Comparison of ENCODE assay signal across 9 cellular contexts in the genomic region with DNA sequence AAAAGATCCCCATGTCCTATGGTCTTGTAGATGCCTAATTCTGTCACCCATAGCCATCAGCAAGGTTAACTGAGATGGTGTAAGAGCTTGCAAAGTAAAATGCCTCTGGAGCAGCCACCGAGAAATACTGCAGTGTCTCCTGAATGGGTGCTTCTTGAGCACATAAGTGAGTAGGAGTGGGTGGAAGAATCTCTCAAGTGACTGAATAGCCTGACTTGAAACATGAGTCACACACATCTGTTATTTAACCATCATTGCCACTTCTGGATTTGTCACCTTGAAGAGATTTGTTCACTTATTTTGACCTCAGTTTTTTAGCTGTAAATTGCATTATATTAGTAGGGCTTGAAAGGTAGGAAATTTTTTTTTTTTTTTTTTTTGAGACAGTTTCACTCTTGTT. TPM values are rescaled to one million over a fixed set of nuclear protein-coding genes. Genes with fewer than 3 reads are reported as not detected.
DNase-seq lines count a peak whose midpoint lies in the region; ATAC-seq, FAIRE-seq and TF ChIP-seq lines count a peak whose summit lies in the region.
"Had no signal": no experiment of that assay in that cellular context is flagged by ENCODE, and none has a peak within 500 bp of the region (broad histone marks: within the 10 kb centered on the region; RNA-seq: fewer than 3 reads in every experiment).

No MANE protein-coding gene starts in this region.

- no peaks in the 10 kb centered on the region for H3K27me3 ChIP-seq in CD4-positive, CD25-positive, alpha-beta regulatory T cell (ENCODE audit: control insufficient read depth, insufficient read depth, low read length)
- H3K27me3 ChIP-seq in HCT116 (ENCODE audit: insufficient read depth, low read length) = no peaks in the 10 kb centered on the region
- no peaks in the 10 kb centered on the region for H3K27me3 ChIP-seq in astrocyte (ENCODE audit: insufficient read depth, low read length)
- no peaks in the 10 kb centered on the region for H3K27me3 ChIP-seq in mesendoderm (ENCODE audit: insufficient read depth, low read length, poor library complexity)
- H3K27me3 ChIP-seq in uterus = no peaks in the 10 kb centered on the region

- intact Hi-C loops in HCT116 (cut with micrococcal nuclease) = loop anchor here (5.0 kb wide), 1 partner anchor 62 kb away; the partner anchor contains the start of gene ZNF430
- intact Hi-C loops in uterus (cut with DNase I; ENCODE audit: low total_unique reads) = no loop called here

- H3K4me1 ChIP-seq in CD4-positive, CD25-positive, alpha-beta regulatory T cell (ENCODE audit: control insufficient read depth, insufficient read depth, low read length, poor library complexity, severe bottlenecking) = peaks cover 4% of the 10 kb centered on the region
- H3K4me1 ChIP-seq in HCT116 (ENCODE audit: control insufficient read depth in 1 of 2, insufficient read depth in 2 of 2, low read length in 2 of 2) = peaks cover 5 to 17% of the 10 kb centered on the region in 2 experiments; a peak in 3 of 4 replicates
- H3K4me1 ChIP-seq in astrocyte (ENCODE audit: insufficient read depth, low read length) = peaks cover 3% of the 10 kb centered on the region
- no peaks in the 10 kb centered on the region for H3K4me1 ChIP-seq in mesendoderm (ENCODE audit: control insufficient read depth, low read depth, low read length)
- H3K4me1 ChIP-seq in uterus = no peaks in the 10 kb centered on the region

- no peaks in the 10 kb centered on the region for H3K9me2 ChIP-seq in HCT116 (ENCODE audit: insufficient read depth)

- no peak for TF ChIP-seq CTCF in HCT116 (IDR thresholded peaks at IDR 0.05 in 2 of 3, conservative IDR thresholded peaks at IDR 0.05 in 1 of 3; ENCODE audit: borderline replicate concordance in 1 of 3, insufficient read depth in 1 of 3, low read depth in 2 of 3, low read length in 2 of 3)
- no peak for TF ChIP-seq CTCF in astrocyte (IDR thresholded peaks at IDR 0.05; ENCODE audit: insufficient read depth, low read depth, low read length)
- TF ChIP-seq CTCF in uterus (IDR thresholded peaks at IDR 0.05) = no peak

- H3K9ac ChIP-seq in HCT116 (ENCODE audit: low read length) (no peak overlapping the region), astrocyte (ENCODE audit: low read length) (no peak overlapping the region), mesendoderm (ENCODE audit: low read length) (no peak overlapping the region)

- H3K79me2 ChIP-seq in HCT116 (ENCODE audit: insufficient read depth, low read length) (peaks cover 23% of the 10 kb centered on the region), astrocyte (ENCODE audit: insufficient read depth, low read length) (no peaks in the 10 kb centered on the region), mesendoderm (ENCODE audit: control insufficient read depth, insufficient read depth, low read length) (peaks cover 23% of the 10 kb centered on the region)

- H3K56ac ChIP-seq in mesendoderm (ENCODE audit: low read length) = no peak overlapping the region

- H3K4me3 ChIP-seq in CD4-positive, CD25-positive, alpha-beta regulatory T cell (ENCODE audit: low read depth, low read length) = no peak overlapping the region
- no peak overlapping the region for H3K4me3 ChIP-seq in HCT116 (replicated peaks in 1 of 2; ENCODE audit: low read depth in 1 of 2, low read length in 2 of 2)
- no peak overlapping the region for H3K4me3 ChIP-seq in astrocyte (ENCODE audit: insufficient read depth, low read depth, low read length)
- H3K4me3 ChIP-seq in mesendoderm (ENCODE audit: low read length) = no peak overlapping the region
- no peak overlapping the region for H3K4me3 ChIP-seq in uterus

- H3K79me1 ChIP-seq in mesendoderm (ENCODE audit: low read length) = peaks cover 4% of the 10 kb centered on the region

- peaks cover 6 to 39% (median 12%) of the 10 kb centered on the region in 4 donors for H3K4me1 Mint-ChIP-seq in CD4-positive, CD25-positive, alpha-beta regulatory T cell
- H3K4me1 Mint-ChIP-seq in astrocyte (ENCODE audit: low read depth, unreplicated experiment) = peaks cover 29% of the 10 kb centered on the region

- POLR2A ChIA-PET in HCT116 (lab: Charles Lee) = interaction anchor here (1.0 kb wide), 1 partner anchor 8 kb away, joined by 3 read pairs; no protein-coding TSS in a partner anchor

- no peak overlapping the region for H2AFZ ChIP-seq in HCT116 (ENCODE audit: low read depth, low read length, poor library complexity, severe bottlenecking)
- no peak overlapping the region for H2AFZ ChIP-seq in astrocyte (ENCODE audit: low read depth, low read length)

- H2AK5ac ChIP-seq in mesendoderm (ENCODE audit: low read length) = no peak overlapping the region

- H3K4me2 ChIP-seq in HCT116 (ENCODE audit: low read length) = peak overlapping the region; percentile 20; the same call in 1 of the 2 replicates
- H3K4me2 ChIP-seq in astrocyte (ENCODE audit: low read length) = no peak overlapping the region
- H3K4me2 ChIP-seq in mesendoderm (ENCODE audit: low read length) = no peak overlapping the region

- peaks cover 20% of the 10 kb centered on the region for H3K36me3 Mint-ChIP-seq in CD4-positive, CD25-positive, alpha-beta regulatory T cell
- peaks cover 15% of the 10 kb centered on the region for H3K36me3 Mint-ChIP-seq in astrocyte (ENCODE audit: low read depth, unreplicated experiment)

- H4K20me1 ChIP-seq in HCT116 (ENCODE audit: insufficient read depth) (no peaks in the 10 kb centered on the region), astrocyte (ENCODE audit: insufficient read depth, low read length) (no peaks in the 10 kb centered on the region)

- no peak overlapping the region for H2BK5ac ChIP-seq in mesendoderm (ENCODE audit: low read length)

- BruUV-seq in HCT116 (replicated peaks; lab: Mats Ljungman, UMichigan) = no TSS peak

- peak overlapping the region in 2 of 3 donors; percentile 71 to 99 for H3K27ac Mint-ChIP-seq in CD4-positive, CD25-positive, alpha-beta regulatory T cell
- H3K27ac Mint-ChIP-seq in astrocyte (ENCODE audit: unreplicated experiment) = peak overlapping the region; percentile 85

- CTCF ChIA-PET in HCT116 (lab: Charles Lee) = no interaction called here

- peak overlapping the region in 3 of 4 donors; percentile 24 to 89 (median 68) for H3K4me3 Mint-ChIP-seq in CD4-positive, CD25-positive, alpha-beta regulatory T cell
- peak overlapping the region; percentile 28 for H3K4me3 Mint-ChIP-seq in astrocyte (ENCODE audit: unreplicated experiment)

- no CpG with 5 or more reads among the region's 1 CpG for WGBS in mesendoderm (ENCODE audit: extremely low coverage, insufficient coverage, low lambda C conversion rate)

- RAD21 ChIA-PET in HCT116 (lab: Charles Lee; ENCODE audit: low non-redundant PET in 1 of 2, low total read pairs in 2 of 2, uncharacterized antibody in 2 of 2, unreplicated experiment in 2 of 2) = no interaction called here

- no peaks in the 10 kb centered on the region for H3K9me3 ChIP-seq in CD4-positive, CD25-positive, alpha-beta regulatory T cell (ENCODE audit: control insufficient read depth in 2 of 2, low read length in 2 of 2)
- H3K9me3 ChIP-seq in HCT116 (ENCODE audit: control insufficient read depth in 1 of 2, insufficient read depth in 1 of 2, low read depth in 1 of 2, low read length in 2 of 2) = no peaks in the 10 kb centered on the region
- no peaks in the 10 kb centered on the region for H3K9me3 ChIP-seq in astrocyte (ENCODE audit: insufficient read depth, low read depth, low read length)
- H3K9me3 ChIP-seq in uterus = no peaks in the 10 kb centered on the region

- peak in 1 of 3 donors; percentile 46 for DNase-seq in CD4-positive, CD25-positive, alpha-beta regulatory T cell
- DNase-seq in HCT116 (ENCODE audit: low read depth, low spot score) (no peak), astrocyte (ENCODE audit: low read depth) (peak; percentile 78), mesendoderm (peak; percentile 26), uterus (no peak), DMS153 (lab: John Stamatoyannopoulos, UW) (no peak)
- DNase-seq in activated effector memory CD4-positive, alpha-beta T cell treated with Interleukin-2 at 50 U/mL for 16 hours = no peak
- DNase-seq: NCI-H526 had no signal

- no peak overlapping the region for H2BK15ac ChIP-seq in mesendoderm (replicated peaks; ENCODE audit: low read depth)

- no peak overlapping the region for H2BK120ac ChIP-seq in mesendoderm (ENCODE audit: low read depth, low read length)

- H3K23ac ChIP-seq in mesendoderm (ENCODE audit: low read length) = no peak overlapping the region

- FAIRE-seq in astrocyte (lab: Jason Lieb, UNC) = no peak

- H3K9me3 Mint-ChIP-seq in CD4-positive, CD25-positive, alpha-beta regulatory T cell = peaks cover 0 to 4% (median 0%) of the 10 kb centered on the region in 7 donors
- H3K9me3 Mint-ChIP-seq in astrocyte (ENCODE audit: unreplicated experiment) = no peaks in the 10 kb centered on the region

- TF ChIP-seq RAD21 in HCT116 (IDR thresholded peaks at IDR 0.05; ENCODE audit: low read depth) = no peak

- H3K27ac ChIP-seq in CD4-positive, CD25-positive, alpha-beta regulatory T cell (ENCODE audit: insufficient read depth, low read length, poor library complexity, severe bottlenecking) = peak overlapping the region; percentile 18
- no peak overlapping the region for H3K27ac ChIP-seq in HCT116 (ENCODE audit: low read depth, low read length)
- no peak overlapping the region for H3K27ac ChIP-seq in astrocyte (ENCODE audit: low read depth, low read length)
- no peak overlapping the region for H3K27ac ChIP-seq in mesendoderm (ENCODE audit: low read depth, low read length)
- no peak overlapping the region for H3K27ac ChIP-seq in uterus

- no peak overlapping the region for H3K18ac ChIP-seq in mesendoderm (ENCODE audit: low read length)

- peaks cover 6% of the 10 kb centered on the region for H3K36me3 ChIP-seq in CD4-positive, CD25-positive, alpha-beta regulatory T cell (ENCODE audit: control insufficient read depth, insufficient read depth, low read length)
- peaks cover 3 to 7% of the 10 kb centered on the region in 2 experiments; a peak in 1 of 4 replicates for H3K36me3 ChIP-seq in HCT116 (ENCODE audit: control insufficient read depth in 1 of 2, insufficient read depth in 2 of 2, low read length in 2 of 2)
- no peaks in the 10 kb centered on the region for H3K36me3 ChIP-seq in astrocyte (ENCODE audit: insufficient read depth, low read length)
- no peaks in the 10 kb centered on the region for H3K36me3 ChIP-seq in mesendoderm (ENCODE audit: control insufficient read depth, insufficient read depth, low read length)
- no peaks in the 10 kb centered on the region for H3K36me3 ChIP-seq in uterus

- H4K8ac ChIP-seq in mesendoderm (ENCODE audit: low read depth, low read length) = peak overlapping the region; percentile 28

- no peak overlapping the region for H3K4ac ChIP-seq in mesendoderm (ENCODE audit: low read depth, low read length)

- ATAC-seq in CD4-positive, CD25-positive, alpha-beta regulatory T cell (ENCODE audit: low read depth in 2 of 2) = no peak
- ATAC-seq in HCT116 (no peak), HG03039 (IDR thresholded peaks at IDR 0.05; ENCODE audit: unreplicated experiment) (no peak)

- TF ChIP-seq POLR2A in HCT116 (IDR thresholded peaks at IDR 0.05; ENCODE audit: borderline replicate concordance, extremely low read depth, insufficient read depth, insufficient read length) (no peak), uterus (IDR thresholded peaks at IDR 0.05) (no peak)

- no peaks in the 10 kb centered on the region for H3K27me3 Mint-ChIP-seq in CD4-positive, CD25-positive, alpha-beta regulatory T cell
- no peaks in the 10 kb centered on the region for H3K27me3 Mint-ChIP-seq in astrocyte (ENCODE audit: low read depth, unreplicated experiment)

- no peak overlapping the region for H4K5ac ChIP-seq in mesendoderm (ENCODE audit: low read length)

RNA-seq across cellular contexts. Expression of gene ZNF714, which starts 2.3 kb away (rescaled TPM):
- 14.7 TPM for total RNA-seq in CD4-positive, CD25-positive, alpha-beta regulatory T cell
- polyA plus RNA-seq in CD4-positive, CD25-positive, alpha-beta regulatory T cell = 10 to 100 TPM; 12.0 to 15.4 (median 13.5) TPM
- total RNA-seq in HCT116 (2021; ENCODE audit: unreplicated experiment) (20.0 TPM), astrocyte (17.6 and 22.6 TPM in 2 replicates), uterus (10 to 100 TPM in 1 of 4 donors, 1 to 10 TPM in 3; 3.3 to 28.2 (median 5.8) TPM)
- 6.7 and 10.7 TPM in 2 replicates for polyA plus RNA-seq in HCT116 (2012)
- polyA plus RNA-seq in mesendoderm (2013, experiment 1 of 2) = 66.4 TPM
- polyA plus RNA-seq in mesendoderm (2013, experiment 2 of 2) = 64.3 TPM

RNA-seq across cellular contexts. Expression of gene ZNF431, which starts 57.5 kb away (rescaled TPM):
- total RNA-seq in CD4-positive, CD25-positive, alpha-beta regulatory T cell = 23.9 TPM
- polyA plus RNA-seq in CD4-positive, CD25-positive, alpha-beta regulatory T cell = 10 to 100 TPM in 1 of 4 donors, 1 to 10 TPM in 3; 6.9 to 10.8 (median 7.9) TPM
- total RNA-seq in HCT116 (2021; ENCODE audit: unreplicated experiment) = 9.2 TPM
- 6.2 and 6.3 TPM in 2 replicates for polyA plus RNA-seq in HCT116 (2012)
- total RNA-seq in astrocyte = 22.7 and 29.4 TPM in 2 replicates
- polyA plus RNA-seq in mesendoderm (2013, experiment 1 of 2) = 22.2 TPM
- polyA plus RNA-seq in mesendoderm (2013, experiment 2 of 2) = 21.6 TPM
- 10 to 100 TPM in 2 of 4 donors, 1 to 10 TPM in 2; 2.1 to 25.2 (median 11.8) TPM for total RNA-seq in uterus

Comparison
In these comparisons a context has a peak if more than half of its experiments do, and no peak if none do; other contexts are left out.
1. DNase-seq: peak in astrocyte (single experiment) and mesendoderm (single experiment); none in HCT116 (single experiment), activated effector memory CD4-positive, alpha-beta T cell treated with Interleukin-2 at 50 U/mL for 16 hours (single experiment), uterus (0 of 2) and DMS153 (single experiment).